ENCODE assay signal across 1 cellular context in genomic region chr11:57566035-57566504, GRCh38.
TF ChIP-seq lines count a peak whose summit lies in the region.

No MANE protein-coding gene starts in this region.

TF ChIP-seq in GM23338, 12 proteins besides CTCF, POLR2A, EP300 and RAD21:
- TF ChIP-seq NANOG (IDR thresholded peaks at IDR 0.05; ENCODE audit: borderline replicate concordance) (no peak), ZNF114 (CRISPR knock-in tag; IDR thresholded peaks at IDR 0.05) (no peak), POLR2AphosphoS5 (IDR thresholded peaks at IDR 0.05; ENCODE audit: low read depth) (no peak), EZH2 (IDR thresholded peaks at IDR 0.05; ENCODE audit: low read depth, unreplicated experiment) (no peak)
